Comparison of ENCODE assay signal across 26 cellular contexts in the genomic region with DNA sequence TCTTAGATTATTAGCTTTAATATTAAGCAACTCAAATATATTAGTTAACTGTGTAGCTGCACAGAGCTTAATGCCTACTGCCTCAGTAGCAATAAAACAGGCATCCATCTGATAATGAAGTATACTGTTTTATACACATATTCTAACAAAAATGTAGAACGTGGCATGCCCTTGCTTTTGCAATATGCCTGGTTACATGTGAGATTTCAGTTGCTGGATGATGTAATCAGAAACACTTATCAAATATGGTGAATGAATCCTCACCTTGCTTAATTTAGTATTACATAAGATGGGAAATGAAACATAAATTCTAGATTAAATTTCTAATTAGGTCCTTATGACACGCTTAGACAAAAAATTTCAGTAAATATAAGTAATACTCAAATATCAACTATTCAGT. TPM values are rescaled to one million over a fixed set of nuclear protein-coding genes. Genes with fewer than 3 reads are reported as not detected.
A peak's percentile ranks its signal among the peaks of the same experiment; 100 is the strongest.
DNase-seq lines count a peak whose midpoint lies in the region; ATAC-seq, FAIRE-seq and TF ChIP-seq lines count a peak whose summit lies in the region.
"Had no signal": no experiment of that assay in that cellular context is flagged by ENCODE, and none has a peak within 500 bp of the region (broad histone marks: within the 10 kb centered on the region; RNA-seq: fewer than 3 reads in every experiment).

No MANE protein-coding gene starts in this region.

- H3K36me3 ChIP-seq in GM12878 (ENCODE audit: control insufficient read depth in 2 of 2, insufficient read depth in 2 of 2, low read length in 1 of 2) (no peaks in the 10 kb centered on the region), mesenchymal stem cell (ENCODE audit: control insufficient read depth in 1 of 2, insufficient read depth in 2 of 2, low read depth in 1 of 2, low read length in 2 of 2) (no peaks in the 10 kb centered on the region)
- H3K36me3 ChIP-seq: left ventricle myocardium inferior, vagina had no signal

- intact Hi-C loops in GM12878 (cut with micrococcal nuclease; ENCODE audit: unreplicated experiment): loop anchor here (10.0 kb wide), 1 partner anchor 579 kb away; no protein-coding TSS in a partner anchor

- H3K18ac ChIP-seq in mesenchymal stem cell (ENCODE audit: low read depth in 1 of 2, low read length in 2 of 2): no peak overlapping the region

- H2AK5ac ChIP-seq in mesenchymal stem cell (ENCODE audit: low read length, severe bottlenecking): no peak overlapping the region

- peaks cover 20% of the 10 kb centered on the region for H3K79me2 ChIP-seq in GM12878 (ENCODE audit: control insufficient read depth, insufficient read depth, low read length)

- H3K4me3 Mint-ChIP-seq in activated naive CD4-positive, alpha-beta T cell treated with anti-CD3 and anti-CD28 coated beads, Interleukin-2, amount 10 ng/mL, durations not matched to agents 7 days and 5 days: no peak overlapping the region
- H3K4me3 Mint-ChIP-seq: activated naive CD8-positive, alpha-beta T cell treated with anti-CD3 and anti-CD28 coated beads, Interleukin-2, amount 10 ng/mL, durations not matched to agents 7 days and 5 days; brain; nephron had no signal

- H3K9ac ChIP-seq in GM12878 (ENCODE audit: control insufficient read depth, insufficient read depth, low read length): no peak overlapping the region; the same call in 1 of the 2 replicates
- peak overlapping the region; percentile 1 for H3K9ac ChIP-seq in mesenchymal stem cell (ENCODE audit: low read length)
- H3K9ac ChIP-seq: SK-N-SH had no signal

- H2AFZ ChIP-seq in GM12878 (ENCODE audit: control insufficient read depth, low read depth, low read length) (no peak overlapping the region), mesenchymal stem cell (ENCODE audit: low read depth, low read length) (no peak overlapping the region)

- CTCF ChIA-PET in GM12878 (lab: Yijun Ruan, JAX): interaction anchor here (0.5 to 1.0 kb wide), 3 partner anchors 13 to 993 kb away, joined by 3 read pairs; no protein-coding TSS in a partner anchor
- CTCF ChIA-PET in activated naive CD4-positive, alpha-beta T cell treated with anti-CD3 and anti-CD28 coated beads, Interleukin-2, amount 10 ng/mL, durations not matched to agents 7 days and 5 days (lab: Charles Lee): interaction anchor here (5.6 kb wide), 1 partner anchor 994 kb away, joined by 49 read pairs; no protein-coding TSS in a partner anchor

- H3K27ac ChIP-seq in GM12878 (ENCODE audit: control insufficient read depth, insufficient read depth) (no peak overlapping the region), mesenchymal stem cell (ENCODE audit: low read length, poor library complexity, severe bottlenecking) (no peak overlapping the region), coronary artery (no peak overlapping the region)
- H3K27ac ChIP-seq: foreskin keratinocyte, left ventricle myocardium inferior, RWPE1, testis, vagina had no signal

- H3K9me3 Mint-ChIP-seq in activated naive CD4-positive, alpha-beta T cell treated with anti-CD3 and anti-CD28 coated beads, Interleukin-2, amount 10 ng/mL, durations not matched to agents 7 days and 5 days: no peaks in the 10 kb centered on the region
- H3K9me3 Mint-ChIP-seq: activated naive CD8-positive, alpha-beta T cell treated with anti-CD3 and anti-CD28 coated beads, Interleukin-2, amount 10 ng/mL, durations not matched to agents 7 days and 5 days; nephron had no signal

- WGBS in GM12878 (ENCODE audit: insufficient coverage, insufficient replicate concordance, low lambda C conversion rate, missing lambda C conversion rate): 73% methylated on average over 2 of the region's 2 CpGs
- no CpG with 5 or more reads among the region's 2 CpGs for WGBS in mesenchymal stem cell

- POLR2A ChIA-PET in GM12878 (lab: Charles Lee): no interaction called here

- no peaks in the 10 kb centered on the region for H3K9me3 ChIP-seq in GM12878 (replicated peaks; ENCODE audit: control insufficient read depth, insufficient read depth, low read length)
- H3K9me3 ChIP-seq in mesenchymal stem cell (ENCODE audit: control insufficient read depth, low read length): no peaks in the 10 kb centered on the region
- H3K9me3 ChIP-seq: left ventricle myocardium inferior, SK-N-SH, testis, vagina had no signal

- no peak overlapping the region for H2BK120ac ChIP-seq in mesenchymal stem cell (ENCODE audit: low read depth, low read length)

- DNase-seq in GM12891 (ENCODE audit: insufficient read length, low spot score) (no peak), NB4 (ENCODE audit: low read depth) (peak; percentile 61), GM12878 (ENCODE audit: low read depth, low spot score) (no peak), mesenchymal stem cell (no peak), coronary artery (ENCODE audit: low spot score) (no peak), NCI-H2029 treated with DMSO at 0.1 percent for 48 hours (lab: John Stamatoyannopoulos, UW) (no peak)
- DNase-seq in activated naive CD4-positive, alpha-beta T cell treated with anti-CD3 and anti-CD28 coated beads, Interleukin-2, amount 10 ng/mL, durations not matched to agents 7 days and 5 days: no peak
- DNase-seq: activated naive CD8-positive, alpha-beta T cell treated with anti-CD3 and anti-CD28 coated beads, Interleukin-2, amount 10 ng/mL, durations not matched to agents 7 days and 5 days; cortex of kidney; DMS79; foreskin keratinocyte; Karpas-422; left ventricle myocardium inferior; NCI-H1105 treated with DMSO at 0.1 percent for 48 hours; NCI-H2081 treated with DMSO at 0.1 percent for 48 hours; NK-92 treated with Interleukin-12 subunit alpha and Interleukin-12 subunit beta, amount 100 ng/mL, for 24 hours; SK-N-SH; T-helper 2 cell; testis had no signal

- H3K4me1 ChIP-seq in GM12878 (ENCODE audit: control insufficient read depth, insufficient read depth, low read length) (no peaks in the 10 kb centered on the region), mesenchymal stem cell (ENCODE audit: control insufficient read depth, insufficient read depth, low read depth, low read length) (no peaks in the 10 kb centered on the region)
- H3K4me1 ChIP-seq: testis had no signal

- TF ChIP-seq CTCF in NB4 (IDR thresholded peaks at IDR 0.05; ENCODE audit: low read depth, low read length) (no peak), GM12878 (IDR thresholded peaks at IDR 0.05 in 2 of 3, conservative IDR thresholded peaks at IDR 0.05 in 1 of 3; ENCODE audit: control insufficient read depth in 2 of 3, extremely low read depth in 1 of 3, insufficient read depth in 1 of 3, low read depth in 3 of 3, low read length in 3 of 3) (no peak), coronary artery (IDR thresholded peaks at IDR 0.05) (no peak)

- H2BK12ac ChIP-seq in mesenchymal stem cell (ENCODE audit: low read length in 2 of 2): no peak overlapping the region

- H3K4ac ChIP-seq in mesenchymal stem cell (ENCODE audit: low read depth in 1 of 2, low read length in 2 of 2): no peak overlapping the region

- H3K27me3 ChIP-seq in GM12878 (replicated peaks in 1 of 2; ENCODE audit: control insufficient read depth in 2 of 2, insufficient read depth in 2 of 2, low read length in 1 of 2) (no peaks in the 10 kb centered on the region), mesenchymal stem cell (ENCODE audit: control insufficient read depth in 1 of 2, insufficient read depth in 1 of 2, low read length in 2 of 2) (no peaks in the 10 kb centered on the region)
- H3K27me3 ChIP-seq: foreskin keratinocyte, testis, vagina had no signal

- no peaks in the 10 kb centered on the region for H3K27me3 Mint-ChIP-seq in activated naive CD4-positive, alpha-beta T cell treated with anti-CD3 and anti-CD28 coated beads, Interleukin-2, amount 10 ng/mL, durations not matched to agents 7 days and 5 days
- H3K27me3 Mint-ChIP-seq: activated naive CD8-positive, alpha-beta T cell treated with anti-CD3 and anti-CD28 coated beads, Interleukin-2, amount 10 ng/mL, durations not matched to agents 7 days and 5 days; brain; progenitor cell of endocrine pancreas had no signal

- H2BK15ac ChIP-seq in mesenchymal stem cell (ENCODE audit: low read depth, poor library complexity, severe bottlenecking): no peak overlapping the region

- H2BK5ac ChIP-seq in mesenchymal stem cell (ENCODE audit: low read depth, low read length, poor library complexity, severe bottlenecking): no peak overlapping the region

- no peak overlapping the region for H3K23ac ChIP-seq in mesenchymal stem cell (ENCODE audit: low read length in 2 of 2)

- no peak overlapping the region for H4K91ac ChIP-seq in mesenchymal stem cell (ENCODE audit: low read length)

- no peak overlapping the region for H3K27ac Mint-ChIP-seq in activated naive CD4-positive, alpha-beta T cell treated with anti-CD3 and anti-CD28 coated beads, Interleukin-2, amount 10 ng/mL, durations not matched to agents 7 days and 5 days
- H3K27ac Mint-ChIP-seq: activated naive CD8-positive, alpha-beta T cell treated with anti-CD3 and anti-CD28 coated beads, Interleukin-2, amount 10 ng/mL, durations not matched to agents 7 days and 5 days; brain; nephron; progenitor cell of endocrine pancreas had no signal

- H3K4me2 ChIP-seq in GM12878 (ENCODE audit: control insufficient read depth, insufficient read depth) (no peak overlapping the region), mesenchymal stem cell (ENCODE audit: low read length, poor library complexity, severe bottlenecking) (no peak overlapping the region)
- H3K4me2 ChIP-seq: SK-N-SH had no signal

- RAD21 ChIA-PET in GM12878 (lab: Charles Lee; ENCODE audit: unreplicated experiment): interaction anchor here (1.0 kb wide), 2 partner anchors 233 to 993 kb away, joined by 3 to 4 read pairs; no protein-coding TSS in a partner anchor

- peaks cover 12% of the 10 kb centered on the region for H3K4me1 Mint-ChIP-seq in activated naive CD4-positive, alpha-beta T cell treated with anti-CD3 and anti-CD28 coated beads, Interleukin-2, amount 10 ng/mL, durations not matched to agents 7 days and 5 days
- H3K4me1 Mint-ChIP-seq: nephron had no signal

- H3K14ac ChIP-seq in mesenchymal stem cell (ENCODE audit: low read length in 2 of 2): no peak overlapping the region

- in situ Hi-C loops in GM12878 (cut with MboI): loop anchor here (5.0 to 10.0 kb wide), 2 partner anchors 579 to 997 kb away; no protein-coding TSS in a partner anchor

- no peak for TF ChIP-seq EP300 in GM12878 (IDR thresholded peaks at IDR 0.05; ENCODE audit: borderline replicate concordance in 1 of 2, control insufficient read depth in 1 of 2, low read depth in 2 of 2, low read length in 2 of 2)

- no peaks in the 10 kb centered on the region for H4K20me1 ChIP-seq in GM12878 (ENCODE audit: control insufficient read depth, insufficient read depth)

- SMC1A ChIA-PET in GM12878 (lab: Charles Lee; ENCODE audit: uncharacterized antibody, unreplicated experiment): interaction anchor here (3.5 to 5.9 kb wide), 2 partner anchors 9 to 993 kb away, joined by 39 to 50 read pairs; partner anchors contain the start of gene DNAJC1

- ATAC-seq in GM12878: peak; percentile 33
- ATAC-seq: foreskin keratinocyte had no signal

- no peak overlapping the region for H4K8ac ChIP-seq in mesenchymal stem cell (ENCODE audit: low read length)

- peaks cover 5% of the 10 kb centered on the region for H3K36me3 Mint-ChIP-seq in activated naive CD4-positive, alpha-beta T cell treated with anti-CD3 and anti-CD28 coated beads, Interleukin-2, amount 10 ng/mL, durations not matched to agents 7 days and 5 days

- H3K4me3 ChIP-seq in NB4 (ENCODE audit: low read depth, low read length) (peak overlapping the region; percentile 17), GM12878 (no peak overlapping the region), mesenchymal stem cell (ENCODE audit: insufficient read depth in 1 of 2, low read depth in 1 of 2, low read length in 2 of 2) (no peak overlapping the region), coronary artery (no peak overlapping the region)
- H3K4me3 ChIP-seq: left ventricle myocardium inferior, testis, vagina had no signal

- BruUV-seq in GM12878 (replicated peaks; lab: Mats Ljungman, UMichigan): no TSS peak

- no peak for TF ChIP-seq POLR2A in GM12891 (IDR thresholded peaks at IDR 0.05; ENCODE audit: low read depth, low read length)
- no peak for TF ChIP-seq POLR2A in NB4 (IDR thresholded peaks at IDR 0.05; ENCODE audit: extremely low read depth, insufficient read length)
- no peak for TF ChIP-seq POLR2A in GM12878 (IDR thresholded peaks at IDR 0.05; ENCODE audit: low read depth, low read length)

- TF ChIP-seq RAD21 in GM12878 (IDR thresholded peaks at IDR 0.05; ENCODE audit: insufficient read depth, low read depth, low read length): no peak

- FAIRE-seq in GM12891 (lab: Jason Lieb, UNC) (peak; percentile 23), GM12878 (lab: Jason Lieb, UNC) (no peak)
- FAIRE-seq: GM12892, GM19239 had no signal

- peaks cover 10% of the 10 kb centered on the region for H3K79me1 ChIP-seq in mesenchymal stem cell (replicated peaks; ENCODE audit: low read length, poor library complexity, severe bottlenecking)

RNA-seq across cellular contexts. Expression of gene DNAJC1, which starts 8.0 kb away (rescaled TPM):
- polyA plus RNA-seq in GM12891 (2012; ENCODE audit: low read depth, missing spikeins): 10.3 TPM
- 47.2 and 65.1 TPM in 2 replicates for total RNA-seq in GM12878 (2013; cell fraction: nucleolus; rRNA removed)
- 19.1 and 23.3 TPM in 2 replicates for total RNA-seq in GM12878 (2014; rRNA removed)
- total RNA-seq in GM12878 (2014; rRNA removed; fragmentation: Illumina TruSeq; extraction: Trizol): 22.6 and 23.7 TPM in 2 replicates
- 19.3 and 20.2 TPM in 2 replicates for total RNA-seq in GM12878 (2021)
- 9.0 TPM for polyA plus RNA-seq in GM12878 (2011; ENCODE audit: low read depth)
- polyA plus RNA-seq in GM12878 (2011; rRNA removed): 27.6 and 30.8 TPM in 2 replicates
- 10.5 and 15.0 TPM in 2 replicates for polyA plus RNA-seq in GM12878 (2011; cell fraction: cytosol; rRNA removed)
- 14.7 and 17.0 TPM in 2 replicates for polyA plus RNA-seq in GM12878 (2011; cell fraction: nucleus; rRNA removed)
- 15.6 and 18.8 TPM in 2 replicates for polyA plus RNA-seq in GM12878 (2012)
- 20.2 and 23.1 TPM in 2 replicates for polyA plus RNA-seq in GM12878 (2014; fragmentation: Illumina TruSeq; extraction: Trizol)
- polyA plus RNA-seq in GM12878 (2014; fragmentation: Nextera tagmentation; extraction: Ambion mirVana): 1 to 10 TPM; 2.5 to 6.4 TPM
- 20.6 and 21.2 TPM in 2 replicates for polyA plus RNA-seq in GM12878 (2014; rRNA removed)
- 10 to 100 TPM; 34.0 to 39.3 TPM for polyA plus RNA-seq in GM12878 (2016; fragmentation: Nextera tagmentation; extraction: Ambion mirVana)
- polyA minus RNA-seq in GM12878 (2011; rRNA and poly(A)+ RNA removed): 8.2 and 15.8 TPM in 2 replicates
- polyA minus RNA-seq in GM12878 (2011; cell fraction: cytosol; rRNA and poly(A)+ RNA removed): 6.3 and 13.0 TPM in 2 replicates
- 20.7 and 27.7 TPM in 2 replicates for polyA minus RNA-seq in GM12878 (2011; cell fraction: nucleus; rRNA and poly(A)+ RNA removed)
- polyA plus RNA-seq in mesenchymal stem cell (2013, experiment 1 of 2): 75.7 TPM
- polyA plus RNA-seq in mesenchymal stem cell (2013, experiment 2 of 2): 77.3 TPM
